Comparison of ENCODE assay signal across 9 cellular contexts in the genomic region with DNA sequence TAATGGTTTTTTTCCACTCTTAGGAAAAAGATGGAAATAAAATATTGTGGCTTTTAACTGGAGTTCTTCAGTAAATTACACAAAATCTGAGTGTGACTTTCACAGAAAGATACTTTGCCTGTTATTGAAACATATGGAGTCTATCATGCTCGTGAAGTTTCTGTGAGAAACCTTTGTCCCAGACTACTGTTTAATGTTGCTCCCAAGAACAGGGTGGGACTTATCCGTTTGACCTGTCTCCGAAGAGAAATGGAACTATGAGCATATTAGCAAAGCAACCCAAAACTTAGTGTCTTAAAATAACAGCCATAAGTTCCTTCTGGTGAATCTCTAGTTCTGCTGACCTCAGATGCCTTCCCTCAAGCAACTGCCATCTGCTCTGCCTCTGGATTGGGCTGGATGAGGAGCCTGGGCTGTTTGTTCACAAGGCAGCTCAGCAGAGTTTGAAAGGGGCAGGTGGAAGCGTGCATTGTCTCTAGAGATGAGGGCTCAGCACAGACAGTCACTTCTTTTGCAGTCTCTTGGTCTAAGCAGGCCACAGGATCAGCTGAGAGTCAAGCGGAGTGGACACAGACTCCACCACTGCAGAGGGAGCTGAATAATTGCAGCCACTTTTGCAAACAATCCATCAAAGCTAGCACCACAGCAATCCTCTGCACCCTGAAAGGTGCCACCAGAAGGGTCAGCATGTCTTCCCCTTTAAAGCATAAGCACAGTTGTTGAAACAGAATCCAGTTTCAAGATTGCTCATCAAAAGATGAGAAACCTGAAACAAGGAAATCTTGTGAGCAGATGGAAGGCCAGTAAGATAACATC. TPM values are rescaled to one million over a fixed set of nuclear protein-coding genes. Genes with fewer than 3 reads are reported as not detected.
A peak's percentile ranks its signal among the peaks of the same experiment; 100 is the strongest.
DNase-seq lines count a peak whose midpoint lies in the region; ATAC-seq and TF ChIP-seq lines count a peak whose summit lies in the region.
"Had no signal": no experiment of that assay in that cellular context is flagged by ENCODE, and none has a peak within 500 bp of the region (broad histone marks: within the 10 kb centered on the region; RNA-seq: fewer than 3 reads in every experiment).

No MANE protein-coding gene starts in this region.

- H3K4me1 Mint-ChIP-seq in activated T-cell treated with anti-CD3 and anti-CD28 coated beads, Interleukin-2, amount 50 U/mL, for 24 hours (ENCODE audit: low read depth) = peaks cover 20% of the 10 kb centered on the region

- no peak overlapping the region for H3K4me3 ChIP-seq in osteoblast (ENCODE audit: insufficient read depth, low read length)
- H3K4me3 ChIP-seq in gastroesophageal sphincter = no peak overlapping the region

- 8 to 38% methylated on average over 3 to 5 of the region's 5 CpGs for WGBS in gastroesophageal sphincter (ENCODE audit: low coverage in 1 of 2), 2 donors

- H3K27me3 ChIP-seq in osteoblast (ENCODE audit: insufficient read depth, low read length) (no peaks in the 10 kb centered on the region), gastroesophageal sphincter (peaks cover 11% of the 10 kb centered on the region)

- H3K27ac ChIP-seq in osteoblast (ENCODE audit: low read depth, low read length) (no peak overlapping the region), substantia nigra (ENCODE audit: low read depth, low read length, poor library complexity, severe bottlenecking) (no peak overlapping the region), gastroesophageal sphincter (no peak overlapping the region)

- H2AFZ ChIP-seq in osteoblast (ENCODE audit: low read length) = peak overlapping the region; percentile 35

- TF ChIP-seq EP300 in gastroesophageal sphincter (IDR thresholded peaks at IDR 0.05) = no peak

- H3K27me3 Mint-ChIP-seq in activated T-cell treated with anti-CD3 and anti-CD28 coated beads, Interleukin-2, amount 50 U/mL, for 24 hours = no peaks in the 10 kb centered on the region

- H3K36me3 Mint-ChIP-seq in activated T-cell treated with anti-CD3 and anti-CD28 coated beads, Interleukin-2, amount 50 U/mL, for 24 hours (ENCODE audit: low read depth) = no peaks in the 10 kb centered on the region

- H3K4me1 ChIP-seq in osteoblast (ENCODE audit: insufficient read depth, low read length) (peaks cover 13% of the 10 kb centered on the region), gastroesophageal sphincter (no peaks in the 10 kb centered on the region)

- H4K20me1 ChIP-seq in osteoblast (ENCODE audit: insufficient read depth, low read length) = no peaks in the 10 kb centered on the region

- no peaks in the 10 kb centered on the region for H3K9me3 Mint-ChIP-seq in activated T-cell treated with anti-CD3 and anti-CD28 coated beads, Interleukin-2, amount 50 U/mL, for 24 hours

- ATAC-seq in HG02759 (IDR thresholded peaks at IDR 0.05; ENCODE audit: unreplicated experiment) = peak; percentile 58
- ATAC-seq in gastroesophageal sphincter = no peak
- ATAC-seq: esophagus mucosa had no signal

- H3K4me3 Mint-ChIP-seq in activated T-cell treated with anti-CD3 and anti-CD28 coated beads, Interleukin-2, amount 50 U/mL, for 24 hours = no peak overlapping the region

- TF ChIP-seq POLR2A in gastroesophageal sphincter (IDR thresholded peaks at IDR 0.05) = no peak

- H3K4me2 ChIP-seq in osteoblast (ENCODE audit: insufficient read depth, low read length) = no peak overlapping the region

- H3K36me3 ChIP-seq in osteoblast (ENCODE audit: insufficient read depth, low read length) (no peaks in the 10 kb centered on the region), gastroesophageal sphincter (no peaks in the 10 kb centered on the region)

- H3K27ac Mint-ChIP-seq in activated T-cell treated with anti-CD3 and anti-CD28 coated beads, Interleukin-2, amount 50 U/mL, for 24 hours = no peak overlapping the region

- H3K9me3 ChIP-seq in osteoblast (ENCODE audit: low read depth, low read length) (no peaks in the 10 kb centered on the region), gastroesophageal sphincter (no peaks in the 10 kb centered on the region)

- no peaks in the 10 kb centered on the region for H3K79me2 ChIP-seq in osteoblast (ENCODE audit: insufficient read depth, low read length)

- TF ChIP-seq CTCF in osteoblast (IDR thresholded peaks at IDR 0.05; ENCODE audit: extremely low read depth, low read depth, low read length) = no peak
- TF ChIP-seq CTCF in gastroesophageal sphincter (IDR thresholded peaks at IDR 0.05) = no peak

- DNase-seq in SIG-M5 treated with dmso at 0.1 percent for 504 hours (lab: John Stamatoyannopoulos, UW; ENCODE audit: unreplicated experiment) (peak; percentile 46), SIG-M5 (lab: John Stamatoyannopoulos, UW) (no peak), NCI-H1694 (lab: John Stamatoyannopoulos, UW) (peak; percentile 10), osteoblast (ENCODE audit: insufficient read length, low spot score, missing footprints) (no peak), substantia nigra (lab: John Stamatoyannopoulos, UW) (no peak)
- DNase-seq in activated T-cell treated with anti-CD3 and anti-CD28 coated beads, Interleukin-2, amount 50 U/mL, for 24 hours = no peak

RNA-seq across cellular contexts. Expression of gene MYB, which starts 52.8 kb away (rescaled TPM):
- under 0.01 and 0.36 TPM in 2 replicates for total RNA-seq in osteoblast
- 1 to 10 TPM in 1 of 4 donors, under 1 TPM in 2, not detected in 1; 0.13 to 1.2 (median 0.93) TPM for total RNA-seq in gastroesophageal sphincter

Comparison
In these comparisons a context has a peak if more than half of its experiments do, and no peak if none do; other contexts are left out.
1. DNase-seq: peak in SIG-M5 treated with dmso at 0.1 percent for 504 hours (single experiment) and NCI-H1694 (single experiment); none in SIG-M5 (single experiment), osteoblast (single experiment), substantia nigra (0 of 49) and activated T-cell treated with anti-CD3 and anti-CD28 coated beads, Interleukin-2, amount 50 U/mL, for 24 hours (single experiment).